9 cellular contexts compared by ENCODE assay signal in genomic region chr19:46351241-46352041, GRCh38. TPM values are rescaled to one million over a fixed set of nuclear protein-coding genes. Genes with fewer than 3 reads are reported as not detected.
DNase-seq lines count a peak whose midpoint lies in the region; ATAC-seq and TF ChIP-seq lines count a peak whose summit lies in the region.
"Had no signal": no experiment of that assay in that cellular context is flagged by ENCODE, and none has a peak within 500 bp of the region (broad histone marks: within the 10 kb centered on the region; RNA-seq: fewer than 3 reads in every experiment).

No MANE protein-coding gene starts in this region.

- H3K4me3 Mint-ChIP-seq in MCF 10A (ENCODE audit: unreplicated experiment): peak overlapping the region; percentile 65

- peaks cover 28% of the 10 kb centered on the region for H3K36me3 ChIP-seq in GM06990 (ENCODE audit: control insufficient read depth, insufficient read depth, low read length)
- peaks cover 13% of the 10 kb centered on the region for H3K36me3 ChIP-seq in mesendoderm (ENCODE audit: control insufficient read depth, insufficient read depth, low read length)

- H3K27ac ChIP-seq in mesendoderm (ENCODE audit: low read depth, low read length): no peak overlapping the region

- intact Hi-C loops in MCF 10A (cut with micrococcal nuclease): loop anchor here (2.0 kb wide), 1 partner anchor 15 kb away; no protein-coding TSS in a partner anchor

- peaks cover 45% of the 10 kb centered on the region for H3K4me1 Mint-ChIP-seq in MCF 10A (ENCODE audit: insufficient read depth, unreplicated experiment)

- DNase-seq in GM06990 (ENCODE audit: extremely low read depth, insufficient read length) (no peak), NCI-H2029 (lab: John Stamatoyannopoulos, UW) (peak; percentile 31), MCF 10A (ENCODE audit: unreplicated experiment) (peak; percentile 87), mesendoderm (no peak), ureter (ENCODE audit: low spot score) (no peak), NCI-H2107 (lab: John Stamatoyannopoulos, UW) (no peak)

- H2AK5ac ChIP-seq in mesendoderm (ENCODE audit: low read length): no peak overlapping the region

- H3K79me2 ChIP-seq in mesendoderm (ENCODE audit: control insufficient read depth, insufficient read depth, low read length): peaks cover 58% of the 10 kb centered on the region

- peak overlapping the region; percentile 25 for H3K4me3 ChIP-seq in GM06990 (replicated peaks; ENCODE audit: low read depth, low read length)
- no peak overlapping the region for H3K4me3 ChIP-seq in mesendoderm (ENCODE audit: low read length)

- H3K4ac ChIP-seq in mesendoderm (ENCODE audit: low read depth, low read length): no peak overlapping the region

- H3K79me1 ChIP-seq in mesendoderm (ENCODE audit: low read length): peaks cover 28% of the 10 kb centered on the region

- H3K9ac ChIP-seq in mesendoderm (ENCODE audit: low read length): peak overlapping the region; percentile 29

- CTCF ChIA-PET in MCF 10A (lab: Yijun Ruan, JAX): interaction anchor here (0.5 to 2.7 kb wide), 4 partner anchors 21 to 74 kb away, joined by 3 to 23 read pairs (median 4); no protein-coding TSS in a partner anchor

- BruUV-seq in MCF 10A (replicated peaks; lab: Mats Ljungman, UMichigan): no TSS peak

- peak overlapping the region; percentile 22 for H3K56ac ChIP-seq in mesendoderm (ENCODE audit: low read length)

- peak overlapping the region; percentile 92 for H3K27ac Mint-ChIP-seq in MCF 10A (ENCODE audit: low read depth, unreplicated experiment)

- TF ChIP-seq CTCF in GM06990 (IDR thresholded peaks at IDR 0.05; ENCODE audit: insufficient read depth, low read length, poor library complexity, severe bottlenecking) (no peak), MCF 10A (IDR thresholded peaks at IDR 0.05; ENCODE audit: unreplicated experiment) (no peak)

- no CpG with 5 or more reads among the region's 18 CpGs for WGBS in mesendoderm (ENCODE audit: extremely low coverage, insufficient coverage, low lambda C conversion rate)

- no peak overlapping the region for H2BK5ac ChIP-seq in mesendoderm (ENCODE audit: low read length)

- peaks cover 63% of the 10 kb centered on the region for H3K36me3 Mint-ChIP-seq in MCF 10A (ENCODE audit: insufficient read depth, unreplicated experiment)

- H3K27me3 ChIP-seq in GM06990 (replicated peaks; ENCODE audit: control insufficient read depth, insufficient read depth, low read length) (no peaks in the 10 kb centered on the region), mesendoderm (ENCODE audit: insufficient read depth, low read length, poor library complexity) (no peaks in the 10 kb centered on the region)

- no peak overlapping the region for H2BK15ac ChIP-seq in mesendoderm (replicated peaks; ENCODE audit: low read depth)

- peak overlapping the region; percentile 74 for H3K23ac ChIP-seq in mesendoderm (ENCODE audit: low read length)

- no peaks in the 10 kb centered on the region for H3K27me3 Mint-ChIP-seq in MCF 10A (ENCODE audit: insufficient read depth, unreplicated experiment)

- POLR2A ChIA-PET in MCF 10A (lab: Yijun Ruan, JAX): interaction anchor here (0.8 to 2.3 kb wide), 8 partner anchors 8 to 71 kb away, joined by 3 to 15 read pairs (median 6); no protein-coding TSS in a partner anchor

- no peak overlapping the region for H4K8ac ChIP-seq in mesendoderm (ENCODE audit: low read depth, low read length)

- no peak overlapping the region for H3K4me2 ChIP-seq in mesendoderm (ENCODE audit: low read length)

- H3K4me1 ChIP-seq in mesendoderm (ENCODE audit: control insufficient read depth, low read depth, low read length): peaks cover 3% of the 10 kb centered on the region

- H3K9me3 Mint-ChIP-seq in MCF 10A (ENCODE audit: unreplicated experiment): no peaks in the 10 kb centered on the region

- H3K18ac ChIP-seq in mesendoderm (ENCODE audit: low read length): no peak overlapping the region

- ATAC-seq in GM21423 (IDR thresholded peaks at IDR 0.05; ENCODE audit: unreplicated experiment) (no peak), GM18517 (IDR thresholded peaks at IDR 0.05; ENCODE audit: unreplicated experiment) (no peak)

- H4K5ac ChIP-seq in mesendoderm (ENCODE audit: low read length): no peak overlapping the region

- H2BK120ac ChIP-seq in mesendoderm (ENCODE audit: low read depth, low read length): no peak overlapping the region

RNA-seq across cellular contexts. Expression of gene PPP5C, which starts 4.6 kb away (rescaled TPM):
- total RNA-seq in MCF 10A (2022) (75.6 and 81.5 TPM in 2 replicates), ureter (91.3 TPM)
- polyA plus RNA-seq in mesendoderm (2013, experiment 1 of 2): 87.3 TPM
- polyA plus RNA-seq in mesendoderm (2013, experiment 2 of 2): 86.9 TPM

RNA-seq across cellular contexts. Expression of gene HIF3A, which starts 54.6 kb away (rescaled TPM):
- total RNA-seq in MCF 10A (2022) (0.47 TPM in 1 of 2 replicates, not detected in the other), ureter (108 TPM)
- polyA plus RNA-seq in mesendoderm (2013, experiment 1 of 2): 11.1 TPM
- polyA plus RNA-seq in mesendoderm (2013, experiment 2 of 2): 9.8 TPM
- total RNA-seq: T-helper 1 cell treated with Interleukin-12 subunit alpha and Interleukin-12 subunit beta and Interleukin-4 antibody, amounts not matched to agents 30 ng/mL and 1 ng/mL, for 36 hours had no signal

Comparison
In these comparisons a context has a peak if more than half of its experiments do, and no peak if none do; other contexts are left out.
1. DNase-seq: peak in NCI-H2029 (single experiment) and MCF 10A (single experiment); none in GM06990 (single experiment), mesendoderm (single experiment), ureter (single experiment) and NCI-H2107 (single experiment).
2. RNA of gene HIF3A, which starts 54.6 kb away (total RNA-seq): 108 TPM in ureter (single experiment); 0.47 TPM in MCF 10A; every median in the first group is over 10 times any median in the second.